Comparison of ENCODE assay signal across 21 cellular contexts in the genomic region with DNA sequence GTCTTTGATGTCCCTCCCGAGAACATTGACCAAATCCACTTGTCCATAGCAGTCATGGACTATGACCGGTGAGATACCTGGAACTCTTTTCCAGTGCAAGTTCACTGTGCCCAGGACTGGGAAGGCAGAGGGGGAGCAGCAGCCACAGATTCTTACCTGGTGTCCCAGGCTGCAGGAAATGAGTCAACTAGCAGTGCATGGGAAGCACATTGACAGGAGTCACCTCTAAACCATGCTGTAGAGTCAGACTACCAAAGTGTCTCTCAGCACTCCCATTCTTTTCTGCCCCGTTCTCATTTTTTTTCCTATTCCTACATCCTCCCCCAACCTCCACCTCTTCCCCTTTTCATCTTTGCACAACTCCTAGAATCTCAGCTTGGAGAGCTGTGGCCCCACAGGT.
DNase-seq lines count a peak whose midpoint lies in the region; ATAC-seq and TF ChIP-seq lines count a peak whose summit lies in the region.
"Had no signal": no experiment of that assay in that cellular context is flagged by ENCODE, and none has a peak within 500 bp of the region (broad histone marks: within the 10 kb centered on the region; RNA-seq: fewer than 3 reads in every experiment).

No MANE protein-coding gene starts in this region.

- ATAC-seq in PC-3 = 0 out of 2 replicates have a peak, but pooled peaks have one; percentile 14
- ATAC-seq in HG03439 (IDR thresholded peaks at IDR 0.05; ENCODE audit: unreplicated experiment) = no peak
- ATAC-seq: A549 had no signal

- H3K79me2 ChIP-seq in PC-3 (ENCODE audit: low read length) = no peaks in the 10 kb centered on the region
- H3K79me2 ChIP-seq in mammary epithelial cell (ENCODE audit: insufficient read depth, low read length) = no peaks in the 10 kb centered on the region

- H3K27ac Mint-ChIP-seq in osteocyte (ENCODE audit: unreplicated experiment) = no peak overlapping the region
- H3K27ac Mint-ChIP-seq: CD8-positive, alpha-beta memory T cell; GM23338 had no signal

- no peaks in the 10 kb centered on the region for H3F3A ChIP-seq in PC-3 (ENCODE audit: low read length, unreplicated experiment)

- no peaks in the 10 kb centered on the region for H4K20me1 ChIP-seq in PC-3 (ENCODE audit: low read length)
- H4K20me1 ChIP-seq in mammary epithelial cell (ENCODE audit: insufficient read depth, low read length) = no peaks in the 10 kb centered on the region
- H4K20me1 ChIP-seq: BLaER1 treated with 17β-estradiol and CSF1 and Interleukin-3, amounts not matched to agents 10 nM and 100 nM had no signal

- H3K4me1 ChIP-seq in PC-3 (ENCODE audit: insufficient read depth, low read length) (peaks cover 50% of the 10 kb centered on the region), mammary epithelial cell (ENCODE audit: insufficient read depth, low read length) (peaks cover 14% of the 10 kb centered on the region)
- H3K4me1 ChIP-seq: A549 had no signal

- H3K27me3 ChIP-seq in PC-3 (ENCODE audit: low read length) = no peaks in the 10 kb centered on the region
- H3K27me3 ChIP-seq in mammary epithelial cell (ENCODE audit: insufficient read depth, low read length) = no peaks in the 10 kb centered on the region
- H3K27me3 ChIP-seq: BLaER1 treated with 17β-estradiol and CSF1 and Interleukin-3, amounts not matched to agents 10 nM and 100 nM had no signal

- no peak overlapping the region for H3K4me3 Mint-ChIP-seq in osteocyte (ENCODE audit: unreplicated experiment)
- H3K4me3 Mint-ChIP-seq: CD8-positive, alpha-beta memory T cell; GM23338; IgD-negative memory B cell had no signal

- H3K36me3 Mint-ChIP-seq in osteocyte (ENCODE audit: unreplicated experiment) = no peaks in the 10 kb centered on the region

- H3K9me3 ChIP-seq in PC-3 (ENCODE audit: low read length) (no peaks in the 10 kb centered on the region), mammary epithelial cell (replicated peaks; ENCODE audit: insufficient read depth, low read length) (no peaks in the 10 kb centered on the region)
- H3K9me3 ChIP-seq: A549; BLaER1 treated with 17β-estradiol and CSF1 and Interleukin-3, amounts not matched to agents 10 nM and 100 nM had no signal

- H3K9me3 Mint-ChIP-seq in osteocyte (ENCODE audit: unreplicated experiment) = no peaks in the 10 kb centered on the region
- H3K9me3 Mint-ChIP-seq: CD8-positive, alpha-beta memory T cell; GM23338 had no signal

- TF ChIP-seq CTCF in PC-3 (conservative IDR thresholded peaks at IDR 0.05; ENCODE audit: low read depth, low read length) = no peak
- TF ChIP-seq CTCF in mammary epithelial cell (conservative IDR thresholded peaks at IDR 0.05 in 1 of 2, IDR thresholded peaks at IDR 0.05 in 1 of 2; ENCODE audit: extremely low read depth in 1 of 2, insufficient read depth in 1 of 2, low read depth in 1 of 2, low read length in 2 of 2) = no peak
- no peak for TF ChIP-seq CTCF in osteocyte (IDR thresholded peaks at IDR 0.05)

- CTCF ChIA-PET in PC-3 (lab: Charles Lee) (no interaction called here), mammary epithelial cell (lab: Charles Lee; ENCODE audit: low non-redundant PET) (no interaction called here)

- H3K4me2 ChIP-seq in PC-3 (ENCODE audit: low read length) (peak overlapping the region; percentile 7; the same call in 1 of the 2 replicates), mammary epithelial cell (ENCODE audit: insufficient read depth, low read depth, low read length) (peak overlapping the region; percentile 4)
- H3K4me2 ChIP-seq: A549 had no signal

- H3K27ac ChIP-seq in PC-3 (ENCODE audit: low read length) (0 out of 2 replicates have a peak overlapping the region, but pooled peaks have one; percentile 11), mammary epithelial cell (ENCODE audit: insufficient read depth, low read depth, low read length) (no peak overlapping the region)
- H3K27ac ChIP-seq: A549; BLaER1 treated with 17β-estradiol and CSF1 and Interleukin-3, amounts not matched to agents 10 nM and 100 nM; SK-N-MC had no signal

- peak; percentile 87 for DNase-seq in Daoy (ENCODE audit: low read depth)
- peak; percentile 65 for DNase-seq in PC-3
- peak; percentile 45 for DNase-seq in mammary epithelial cell
- peak; percentile 89 for DNase-seq in islet precursor cell
- DNase-seq in central memory CD4-positive, alpha-beta T cell = no peak
- DNase-seq in osteocyte (ENCODE audit: extremely low spot score, unreplicated experiment) = no peak
- DNase-seq: CD8-positive, alpha-beta memory T cell; DMS79; GF-D8; MV-4-11; NCI-H1417; NCI-H1930; NCI-H2171; NCI-H446; NK-92 treated with Interleukin-12 subunit alpha and Interleukin-12 subunit beta, amount 100 ng/mL, for 24 hours had no signal

- H3K9ac ChIP-seq in PC-3 (ENCODE audit: low read length) = no peak overlapping the region
- H3K9ac ChIP-seq in mammary epithelial cell (ENCODE audit: insufficient read depth, low read length) = no peak overlapping the region
- H3K9ac ChIP-seq: BLaER1 treated with 17β-estradiol and CSF1 and Interleukin-3, amounts not matched to agents 10 nM and 100 nM had no signal

- H2AFZ ChIP-seq in PC-3 (ENCODE audit: low read length) = no peak overlapping the region
- peak overlapping the region; percentile 10 for H2AFZ ChIP-seq in mammary epithelial cell (ENCODE audit: low read depth, low read length)
- H2AFZ ChIP-seq: GM23338 had no signal

- H3K36me3 ChIP-seq in PC-3 (ENCODE audit: low read depth, low read length) = no peaks in the 10 kb centered on the region
- no peaks in the 10 kb centered on the region for H3K36me3 ChIP-seq in mammary epithelial cell (ENCODE audit: insufficient read depth, low read length)
- H3K36me3 ChIP-seq: BLaER1 treated with 17β-estradiol and CSF1 and Interleukin-3, amounts not matched to agents 10 nM and 100 nM had no signal

- dilution Hi-C loops in mammary epithelial cell (cut with HindIII; ENCODE audit: low sequenced_read_pairs) = no loop called here

- H3K27me3 Mint-ChIP-seq in osteocyte (ENCODE audit: unreplicated experiment) = peaks cover 6% of the 10 kb centered on the region

- POLR2A ChIA-PET in PC-3 (lab: Charles Lee; ENCODE audit: unreplicated experiment) = no interaction called here

- H3K4me3 ChIP-seq in PC-3 (ENCODE audit: low read length) = no peak overlapping the region
- H3K4me3 ChIP-seq in mammary epithelial cell (replicated peaks in 1 of 3; ENCODE audit: insufficient read depth in 1 of 3, low read depth in 2 of 3, low read length in 3 of 3) = no peak overlapping the region
- H3K4me3 ChIP-seq: A549; BLaER1 treated with 17β-estradiol and CSF1 and Interleukin-3, amounts not matched to agents 10 nM and 100 nM; GM23338; SK-N-MC had no signal

- intact Hi-C loops in PC-3 (cut with micrococcal nuclease) = no loop called here
- intact Hi-C loops in mammary epithelial cell (cut with micrococcal nuclease) = no loop called here

- H3K4me1 Mint-ChIP-seq in osteocyte (ENCODE audit: unreplicated experiment) = peaks cover 14% of the 10 kb centered on the region

- WGBS in mammary epithelial cell (ENCODE audit: low coverage, missing lambda C conversion rate) = 71% methylated on average over 2 of the region's 3 CpGs

- in situ Hi-C loops in mammary epithelial cell (cut with MboI; ENCODE audit: low sequenced_read_pairs in 2 of 2) = no loop called here

- BruUV-seq in PC-3 (replicated peaks; lab: Mats Ljungman, UMichigan) (no TSS peak), mammary epithelial cell (replicated peaks; lab: Mats Ljungman, UMichigan) (no TSS peak)

- H3K9me2 ChIP-seq in PC-3 (replicated peaks; ENCODE audit: low read length) = no peaks in the 10 kb centered on the region

Comparison
In these comparisons a context has a peak if more than half of its experiments do, and no peak if none do; other contexts are left out.
1. DNase-seq: peak in Daoy (single experiment), PC-3 (single experiment), mammary epithelial cell (single experiment) and islet precursor cell (single experiment); none in central memory CD4-positive, alpha-beta T cell (single experiment) and osteocyte (single experiment).